Comparison of ENCODE assay signal across 9 cellular contexts in genomic region chr11:13465909-13466371, GRCh38. TPM values are rescaled to one million over a fixed set of nuclear protein-coding genes. Genes with fewer than 3 reads are reported as not detected.
DNase-seq lines count a peak whose midpoint lies in the region; ATAC-seq and TF ChIP-seq lines count a peak whose summit lies in the region.
"Had no signal": no experiment of that assay in that cellular context is flagged by ENCODE, and none has a peak within 500 bp of the region (broad histone marks: within the 10 kb centered on the region; RNA-seq: fewer than 3 reads in every experiment).

No MANE protein-coding gene starts in this region.

- H3K27ac ChIP-seq in testis = no peak overlapping the region

- H3K36me3 Mint-ChIP-seq in HFFc6 (ENCODE audit: low read depth) = no peaks in the 10 kb centered on the region
- no peaks in the 10 kb centered on the region for H3K36me3 Mint-ChIP-seq in activated CD4-positive, alpha-beta T cell treated with anti-CD3 and anti-CD28 coated beads for 36 hours (ENCODE audit: low read depth)

- TF ChIP-seq CTCF in HFFc6 (IDR thresholded peaks at IDR 0.05) = peak; percentile 78
- TF ChIP-seq CTCF in testis (IDR thresholded peaks at IDR 0.05) = peak in 2 of 3 experiments; percentile 28 to 53

- no peak overlapping the region for H3K27ac Mint-ChIP-seq in HFFc6
- H3K27ac Mint-ChIP-seq in activated CD4-positive, alpha-beta T cell treated with anti-CD3 and anti-CD28 coated beads for 36 hours = no peak overlapping the region

- H3K4me1 Mint-ChIP-seq in HFFc6 (ENCODE audit: low read depth) = peaks cover 29% of the 10 kb centered on the region
- peaks cover 23% of the 10 kb centered on the region for H3K4me1 Mint-ChIP-seq in activated CD4-positive, alpha-beta T cell treated with anti-CD3 and anti-CD28 coated beads for 36 hours

- no peaks in the 10 kb centered on the region for H3K36me3 ChIP-seq in testis (ENCODE audit: low read depth, missing control alignments)

- no peak overlapping the region for H3K4me3 Mint-ChIP-seq in HFFc6
- H3K4me3 Mint-ChIP-seq in activated CD4-positive, alpha-beta T cell treated with anti-CD3 and anti-CD28 coated beads for 36 hours = no peak overlapping the region

- CTCF ChIA-PET in activated CD4-positive, alpha-beta T cell treated with anti-CD3 and anti-CD28 coated beads for 36 hours (lab: Charles Lee) = interaction anchor here (0.5 to 2.0 kb wide), 10 partner anchors 11 to 940 kb away, joined by 3 to 6 read pairs (median 4); no protein-coding TSS in a partner anchor

- intact Hi-C loops in testis (cut with DNase I; ENCODE audit: low total_unique reads) = no loop called here
- intact Hi-C loops in activated CD4-positive, alpha-beta T cell treated with anti-CD3 and anti-CD28 coated beads for 36 hours (cut with DNase I, micrococcal nuclease) = loop anchor here in 1 of 2 experiments (2.0 to 10.0 kb wide), 2 partner anchors 501 to 609 kb away; no protein-coding TSS in a partner anchor

- H3K4me3 ChIP-seq in testis = no peak overlapping the region

- H3K9me3 Mint-ChIP-seq in HFFc6 = no peaks in the 10 kb centered on the region
- no peaks in the 10 kb centered on the region for H3K9me3 Mint-ChIP-seq in activated CD4-positive, alpha-beta T cell treated with anti-CD3 and anti-CD28 coated beads for 36 hours (ENCODE audit: low read depth)

- no peak for TF ChIP-seq POLR2A in testis (IDR thresholded peaks at IDR 0.05)

- 6 to 7% methylated on average over 6 of the region's 6 CpGs for WGBS in testis, 2 donors

- POLR2A ChIA-PET in activated CD4-positive, alpha-beta T cell treated with anti-CD3 and anti-CD28 coated beads for 36 hours (lab: Charles Lee) = no interaction called here

- no peaks in the 10 kb centered on the region for H3K9me3 ChIP-seq in testis

- H3K4me1 ChIP-seq in testis = peaks cover 6% of the 10 kb centered on the region

- H3K27me3 Mint-ChIP-seq in HFFc6 (ENCODE audit: insufficient read depth) = peaks cover 7% of the 10 kb centered on the region; the same call in 1 of the 2 replicates
- peaks cover 6% of the 10 kb centered on the region for H3K27me3 Mint-ChIP-seq in activated CD4-positive, alpha-beta T cell treated with anti-CD3 and anti-CD28 coated beads for 36 hours

- ATAC-seq in GM18873 (IDR thresholded peaks at IDR 0.05; ENCODE audit: low FRiP score, unreplicated experiment) = no peak
- ATAC-seq in activated CD4-positive, alpha-beta T cell treated with anti-CD3 and anti-CD28 coated beads for 36 hours = no peak

- DNase-seq in D341Med (ENCODE audit: low spot score) (peak; percentile 44), HFFc6 (peak; percentile 40), SK-N-DZ (ENCODE audit: low spot score) (peak; percentile 56), foreskin melanocyte (peak; percentile 71), testis (no peak), amniotic stem cell (lab: John Stamatoyannopoulos, UW) (no peak)
- DNase-seq in activated CD4-positive, alpha-beta T cell treated with anti-CD3 and anti-CD28 coated beads for 36 hours = no peak

- no peaks in the 10 kb centered on the region for H3K27me3 ChIP-seq in testis

RNA-seq across cellular contexts. Expression of gene BTBD10, which starts 2.9 kb away (rescaled TPM):
- 10 to 100 TPM; 30.3 to 37.2 (median 35.0) TPM for total RNA-seq in HFFc6 (2021; fragmentation: NEBNext Ultra II Directional; extraction: Animal tissue kit (Norgen Biotek cat#: 25700))
- 30.4 and 37.6 TPM in 2 replicates for polyA plus RNA-seq in SK-N-DZ (2014; cell fraction: cytosol; rRNA removed)
- 19.4 and 26.9 TPM in 2 replicates for polyA plus RNA-seq in SK-N-DZ (2014; cell fraction: nucleus; rRNA removed)
- total RNA-seq in testis = 10 to 100 TPM; 47.0 to 69.4 TPM
- 81.7 TPM for polyA plus RNA-seq in testis (ENCODE audit: insufficient read depth, low read depth, low replicate concordance)
- 10 to 100 TPM; 20.1 to 25.4 TPM for total RNA-seq in activated CD4-positive, alpha-beta T cell treated with anti-CD3 and anti-CD28 coated beads for 36 hours

RNA-seq across cellular contexts. Expression of gene PTH, which starts 29.9 kb away (rescaled TPM):
- total RNA-seq in HFFc6 (2021; fragmentation: NEBNext Ultra II Directional; extraction: Animal tissue kit (Norgen Biotek cat#: 25700)) = not detected
- polyA plus RNA-seq in SK-N-DZ (2014; cell fraction: cytosol; rRNA removed) = not detected in 2 replicates
- polyA plus RNA-seq in SK-N-DZ (2014; cell fraction: nucleus; rRNA removed) = not detected in 2 replicates
- not detected for total RNA-seq in testis
- polyA plus RNA-seq in testis (ENCODE audit: insufficient read depth, low read depth, low replicate concordance) = not detected
- not detected for total RNA-seq in activated CD4-positive, alpha-beta T cell treated with anti-CD3 and anti-CD28 coated beads for 36 hours
- total RNA-seq: mononuclear cell had no signal

Comparison
In these comparisons a context has a peak if more than half of its experiments do, and no peak if none do; other contexts are left out.
1. DNase-seq: peak in D341Med (single experiment), HFFc6 (single experiment), SK-N-DZ (single experiment) and foreskin melanocyte (single experiment); none in testis (single experiment), activated CD4-positive, alpha-beta T cell treated with anti-CD3 and anti-CD28 coated beads for 36 hours (single experiment) and amniotic stem cell (single experiment).